In the genomic region with DNA sequence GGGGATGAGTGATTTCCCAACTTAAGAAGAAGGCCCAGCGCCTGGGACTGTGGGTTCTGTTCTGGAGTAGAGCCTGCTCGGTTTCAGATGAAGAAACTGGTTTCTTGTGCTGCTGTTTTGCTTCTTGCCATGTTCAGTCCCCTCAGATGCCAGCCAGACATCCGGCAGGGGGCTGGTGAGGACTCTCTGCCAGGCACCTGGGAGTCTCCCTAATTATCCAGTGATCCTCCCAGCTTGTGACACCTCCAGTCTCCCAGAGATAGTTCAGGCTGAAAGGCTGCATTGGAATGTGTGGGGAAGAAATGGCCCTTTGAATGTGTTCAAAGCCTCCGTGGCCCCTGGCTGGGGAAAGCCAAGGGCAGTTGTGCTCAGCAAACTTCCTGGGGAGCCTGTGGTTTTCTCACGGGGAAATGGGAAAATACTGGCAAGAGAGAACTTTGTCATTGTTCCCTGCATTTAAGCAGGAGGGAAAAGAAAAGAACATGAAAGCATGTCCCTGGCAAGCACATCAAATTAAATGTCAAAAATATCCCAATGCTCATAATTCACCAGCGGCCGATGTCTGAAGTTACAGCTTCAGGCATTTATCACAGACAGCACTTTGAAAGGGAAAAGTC, we compare ENCODE assay signal across 1 cellular context.
TF ChIP-seq lines count a peak whose summit lies in the region.

No MANE protein-coding gene starts in this region.

TF ChIP-seq in HepG2, 621 proteins besides CTCF, POLR2A, EP300 and RAD21 (continued from another document and continues in another):
- TF ChIP-seq ZIK1 (CRISPR knock-in tag; IDR thresholded peaks at IDR 0.05; ENCODE audit: borderline replicate concordance, low read depth) = no peak
- TF ChIP-seq NONO (IDR thresholded peaks at IDR 0.05) = no peak
- TF ChIP-seq NONO (CRISPR knock-in tag; conservative IDR thresholded peaks at IDR 0.05) = no peak
- TF ChIP-seq, protein P1, sequence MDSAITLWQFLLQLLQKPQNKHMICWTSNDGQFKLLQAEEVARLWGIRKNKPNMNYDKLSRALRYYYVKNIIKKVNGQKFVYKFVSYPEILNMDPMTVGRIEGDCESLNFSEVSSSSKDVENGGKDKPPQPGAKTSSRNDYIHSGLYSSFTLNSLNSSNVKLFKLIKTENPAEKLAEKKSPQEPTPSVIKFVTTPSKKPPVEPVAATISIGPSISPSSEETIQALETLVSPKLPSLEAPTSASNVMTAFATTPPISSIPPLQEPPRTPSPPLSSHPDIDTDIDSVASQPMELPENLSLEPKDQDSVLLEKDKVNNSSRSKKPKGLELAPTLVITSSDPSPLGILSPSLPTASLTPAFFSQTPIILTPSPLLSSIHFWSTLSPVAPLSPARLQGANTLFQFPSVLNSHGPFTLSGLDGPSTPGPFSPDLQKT (CRISPR knock-in tag; IDR thresholded peaks at IDR 0.05; ENCODE audit: borderline replicate concordance) = no peak
- peak; percentile 49; the same call in 1 of the 2 replicates for TF ChIP-seq RXRA (CRISPR knock-in tag; IDR thresholded peaks at IDR 0.05)
- TF ChIP-seq ATM (IDR thresholded peaks at IDR 0.05; ENCODE audit: borderline replicate concordance) = no peak
- TF ChIP-seq ZSCAN31 (CRISPR knock-in tag; IDR thresholded peaks at IDR 0.05; ENCODE audit: low read depth) = 0 out of 2 replicates have a peak, but pooled peaks have one; percentile 23
- TF ChIP-seq KAT8 (CRISPR knock-in tag; IDR thresholded peaks at IDR 0.05) = 0 out of 2 replicates have a peak, but pooled peaks have one; percentile 21
- no peak for TF ChIP-seq NFYC (CRISPR knock-in tag; IDR thresholded peaks at IDR 0.05)
- TF ChIP-seq CEBPG (CRISPR knock-in tag; IDR thresholded peaks at IDR 0.05) = peak; percentile 19; the same call in 1 of the 2 replicates
- TF ChIP-seq HOXD1 (CRISPR knock-in tag; IDR thresholded peaks at IDR 0.05) = 0 out of 2 replicates have a peak, but pooled peaks have one; percentile 27
- peak; percentile 56; the same call in 1 of the 2 replicates for TF ChIP-seq NFIC (IDR thresholded peaks at IDR 0.05; ENCODE audit: low read length)
- TF ChIP-seq, protein P2, sequence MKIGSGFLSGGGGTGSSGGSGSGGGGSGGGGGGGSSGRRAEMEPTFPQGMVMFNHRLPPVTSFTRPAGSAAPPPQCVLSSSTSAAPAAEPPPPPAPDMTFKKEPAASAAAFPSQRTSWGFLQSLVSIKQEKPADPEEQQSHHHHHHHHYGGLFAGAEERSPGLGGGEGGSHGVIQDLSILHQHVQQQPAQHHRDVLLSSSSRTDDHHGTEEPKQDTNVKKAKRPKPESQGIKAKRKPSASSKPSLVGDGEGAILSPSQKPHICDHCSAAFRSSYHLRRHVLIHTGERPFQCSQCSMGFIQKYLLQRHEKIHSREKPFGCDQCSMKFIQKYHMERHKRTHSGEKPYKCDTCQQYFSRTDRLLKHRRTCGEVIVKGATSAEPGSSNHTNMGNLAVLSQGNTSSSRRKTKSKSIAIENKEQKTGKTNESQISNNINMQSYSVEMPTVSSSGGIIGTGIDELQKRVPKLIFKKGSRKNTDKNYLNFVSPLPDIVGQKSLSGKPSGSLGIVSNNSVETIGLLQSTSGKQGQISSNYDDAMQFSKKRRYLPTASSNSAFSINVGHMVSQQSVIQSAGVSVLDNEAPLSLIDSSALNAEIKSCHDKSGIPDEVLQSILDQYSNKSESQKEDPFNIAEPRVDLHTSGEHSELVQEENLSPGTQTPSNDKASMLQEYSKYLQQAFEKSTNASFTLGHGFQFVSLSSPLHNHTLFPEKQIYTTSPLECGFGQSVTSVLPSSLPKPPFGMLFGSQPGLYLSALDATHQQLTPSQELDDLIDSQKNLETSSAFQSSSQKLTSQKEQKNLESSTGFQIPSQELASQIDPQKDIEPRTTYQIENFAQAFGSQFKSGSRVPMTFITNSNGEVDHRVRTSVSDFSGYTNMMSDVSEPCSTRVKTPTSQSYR (CRISPR knock-in tag; IDR thresholded peaks at IDR 0.05; ENCODE audit: borderline replicate concordance) = no peak
- no peak for TF ChIP-seq ZNF776 (CRISPR knock-in tag; IDR thresholded peaks at IDR 0.05)
- TF ChIP-seq, protein P3, sequence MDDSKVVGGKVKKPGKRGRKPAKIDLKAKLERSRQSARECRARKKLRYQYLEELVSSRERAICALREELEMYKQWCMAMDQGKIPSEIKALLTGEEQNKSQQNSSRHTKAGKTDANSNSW (CRISPR knock-in tag; IDR thresholded peaks at IDR 0.05; ENCODE audit: borderline replicate concordance) = no peak
- TF ChIP-seq, protein P4, sequence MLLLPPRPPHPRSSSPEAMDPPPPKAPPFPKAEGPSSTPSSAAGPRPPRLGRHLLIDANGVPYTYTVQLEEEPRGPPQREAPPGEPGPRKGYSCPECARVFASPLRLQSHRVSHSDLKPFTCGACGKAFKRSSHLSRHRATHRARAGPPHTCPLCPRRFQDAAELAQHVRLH (CRISPR knock-in tag; IDR thresholded peaks at IDR 0.05; ENCODE audit: borderline replicate concordance, low read depth) = no peak
- no peak for TF ChIP-seq ZNF546 (CRISPR knock-in tag; conservative IDR thresholded peaks at IDR 0.05)
- no peak for TF ChIP-seq HES4 (CRISPR knock-in tag; IDR thresholded peaks at IDR 0.05; ENCODE audit: borderline replicate concordance)
- TF ChIP-seq, protein P5, sequence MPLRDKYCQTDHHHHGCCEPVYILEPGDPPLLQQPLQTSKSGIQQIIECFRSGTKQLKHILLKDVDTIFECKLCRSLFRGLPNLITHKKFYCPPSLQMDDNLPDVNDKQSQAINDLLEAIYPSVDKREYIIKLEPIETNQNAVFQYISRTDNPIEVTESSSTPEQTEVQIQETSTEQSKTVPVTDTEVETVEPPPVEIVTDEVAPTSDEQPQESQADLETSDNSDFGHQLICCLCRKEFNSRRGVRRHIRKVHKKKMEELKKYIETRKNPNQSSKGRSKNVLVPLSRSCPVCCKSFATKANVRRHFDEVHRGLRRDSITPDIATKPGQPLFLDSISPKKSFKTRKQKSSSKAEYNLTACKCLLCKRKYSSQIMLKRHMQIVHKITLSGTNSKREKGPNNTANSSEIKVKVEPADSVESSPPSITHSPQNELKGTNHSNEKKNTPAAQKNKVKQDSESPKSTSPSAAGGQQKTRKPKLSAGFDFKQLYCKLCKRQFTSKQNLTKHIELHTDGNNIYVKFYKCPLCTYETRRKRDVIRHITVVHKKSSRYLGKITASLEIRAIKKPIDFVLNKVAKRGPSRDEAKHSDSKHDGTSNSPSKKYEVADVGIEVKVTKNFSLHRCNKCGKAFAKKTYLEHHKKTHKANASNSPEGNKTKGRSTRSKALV (CRISPR knock-in tag; IDR thresholded peaks at IDR 0.05) = no peak
- TF ChIP-seq PPARG (CRISPR knock-in tag; conservative IDR thresholded peaks at IDR 0.05) = 0 out of 2 replicates have a peak, but pooled peaks have one; percentile 51
- no peak for TF ChIP-seq ZNF282 (IDR thresholded peaks at IDR 0.05; ENCODE audit: partially characterized antibody)
- TF ChIP-seq, protein P6, sequence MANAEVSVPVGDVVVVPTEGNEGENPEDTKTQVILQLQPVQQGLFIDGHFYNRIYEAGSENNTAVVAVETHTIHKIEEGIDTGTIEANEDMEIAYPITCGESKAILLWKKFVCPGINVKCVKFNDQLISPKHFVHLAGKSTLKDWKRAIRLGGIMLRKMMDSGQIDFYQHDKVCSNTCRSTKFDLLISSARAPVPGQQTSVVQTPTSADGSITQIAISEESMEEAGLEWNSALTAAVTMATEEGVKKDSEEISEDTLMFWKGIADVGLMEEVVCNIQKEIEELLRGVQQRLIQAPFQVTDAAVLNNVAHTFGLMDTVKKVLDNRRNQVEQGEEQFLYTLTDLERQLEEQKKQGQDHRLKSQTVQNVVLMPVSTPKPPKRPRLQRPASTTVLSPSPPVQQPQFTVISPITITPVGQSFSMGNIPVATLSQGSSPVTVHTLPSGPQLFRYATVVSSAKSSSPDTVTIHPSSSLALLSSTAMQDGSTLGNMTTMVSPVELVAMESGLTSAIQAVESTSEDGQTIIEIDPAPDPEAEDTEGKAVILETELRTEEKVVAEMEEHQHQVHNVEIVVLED (CRISPR knock-in tag; IDR thresholded peaks at IDR 0.05; ENCODE audit: borderline replicate concordance) = no peak
- TF ChIP-seq HMG20A (CRISPR knock-in tag; IDR thresholded peaks at IDR 0.05; ENCODE audit: borderline replicate concordance) = peak; percentile 43; the same call in 1 of the 2 replicates
- no peak for TF ChIP-seq ATF7 (IDR thresholded peaks at IDR 0.05)
- no peak for TF ChIP-seq ATF7 (CRISPR knock-in tag; IDR thresholded peaks at IDR 0.05)
- peak; percentile 48; the same call in 1 of the 2 replicates for TF ChIP-seq BCL6 (CRISPR knock-in tag; IDR thresholded peaks at IDR 0.05)
- TF ChIP-seq, protein P7, sequence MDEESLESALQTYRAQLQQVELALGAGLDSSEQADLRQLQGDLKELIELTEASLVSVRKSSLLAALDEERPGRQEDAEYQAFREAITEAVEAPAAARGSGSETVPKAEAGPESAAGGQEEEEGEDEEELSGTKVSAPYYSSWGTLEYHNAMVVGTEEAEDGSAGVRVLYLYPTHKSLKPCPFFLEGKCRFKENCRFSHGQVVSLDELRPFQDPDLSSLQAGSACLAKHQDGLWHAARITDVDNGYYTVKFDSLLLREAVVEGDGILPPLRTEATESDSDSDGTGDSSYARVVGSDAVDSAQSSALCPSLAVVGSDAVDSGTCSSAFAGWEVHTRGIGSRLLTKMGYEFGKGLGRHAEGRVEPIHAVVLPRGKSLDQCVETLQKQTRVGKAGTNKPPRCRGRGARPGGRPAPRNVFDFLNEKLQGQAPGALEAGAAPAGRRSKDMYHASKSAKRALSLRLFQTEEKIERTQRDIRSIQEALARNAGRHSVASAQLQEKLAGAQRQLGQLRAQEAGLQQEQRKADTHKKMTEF (CRISPR knock-in tag; IDR thresholded peaks at IDR 0.05) = no peak
- TF ChIP-seq SMYD3 (CRISPR knock-in tag; IDR thresholded peaks at IDR 0.05) = no peak
- no peak for TF ChIP-seq RFX5 (IDR thresholded peaks at IDR 0.05; ENCODE audit: low read depth, low read length)
- TF ChIP-seq, protein P8, sequence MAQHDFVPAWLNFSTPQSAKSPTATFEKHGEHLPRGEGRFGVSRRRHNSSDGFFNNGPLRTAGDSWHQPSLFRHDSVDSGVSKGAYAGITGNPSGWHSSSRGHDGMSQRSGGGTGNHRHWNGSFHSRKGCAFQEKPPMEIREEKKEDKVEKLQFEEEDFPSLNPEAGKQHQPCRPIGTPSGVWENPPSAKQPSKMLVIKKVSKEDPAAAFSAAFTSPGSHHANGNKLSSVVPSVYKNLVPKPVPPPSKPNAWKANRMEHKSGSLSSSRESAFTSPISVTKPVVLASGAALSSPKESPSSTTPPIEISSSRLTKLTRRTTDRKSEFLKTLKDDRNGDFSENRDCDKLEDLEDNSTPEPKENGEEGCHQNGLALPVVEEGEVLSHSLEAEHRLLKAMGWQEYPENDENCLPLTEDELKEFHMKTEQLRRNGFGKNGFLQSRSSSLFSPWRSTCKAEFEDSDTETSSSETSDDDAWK (CRISPR knock-in tag; IDR thresholded peaks at IDR 0.05) = no peak
- peak; percentile 41; the same call in 1 of the 2 replicates for TF ChIP-seq SAP130 (CRISPR knock-in tag; IDR thresholded peaks at IDR 0.05; ENCODE audit: low read depth)
- no peak for TF ChIP-seq ZEB1 (IDR thresholded peaks at IDR 0.05; ENCODE audit: insufficient replicate concordance, low read depth)
- peak; percentile 25; the same call in 1 of the 2 replicates for TF ChIP-seq ISL2 (CRISPR knock-in tag; IDR thresholded peaks at IDR 0.05)
- TF ChIP-seq GFI1 (CRISPR knock-in tag; IDR thresholded peaks at IDR 0.05; ENCODE audit: borderline replicate concordance) = 0 out of 2 replicates have a peak, but pooled peaks have one; percentile 33
- TF ChIP-seq, protein P9, sequence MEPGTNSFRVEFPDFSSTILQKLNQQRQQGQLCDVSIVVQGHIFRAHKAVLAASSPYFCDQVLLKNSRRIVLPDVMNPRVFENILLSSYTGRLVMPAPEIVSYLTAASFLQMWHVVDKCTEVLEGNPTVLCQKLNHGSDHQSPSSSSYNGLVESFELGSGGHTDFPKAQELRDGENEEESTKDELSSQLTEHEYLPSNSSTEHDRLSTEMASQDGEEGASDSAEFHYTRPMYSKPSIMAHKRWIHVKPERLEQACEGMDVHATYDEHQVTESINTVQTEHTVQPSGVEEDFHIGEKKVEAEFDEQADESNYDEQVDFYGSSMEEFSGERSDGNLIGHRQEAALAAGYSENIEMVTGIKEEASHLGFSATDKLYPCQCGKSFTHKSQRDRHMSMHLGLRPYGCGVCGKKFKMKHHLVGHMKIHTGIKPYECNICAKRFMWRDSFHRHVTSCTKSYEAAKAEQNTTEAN (CRISPR knock-in tag; conservative IDR thresholded peaks at IDR 0.05) = no peak
- no peak for TF ChIP-seq SRF (IDR thresholded peaks at IDR 0.05; ENCODE audit: low read depth, low read length)
- TF ChIP-seq ZNF883 (CRISPR knock-in tag; IDR thresholded peaks at IDR 0.05; ENCODE audit: not compliant biosample characterization) = no peak
- TF ChIP-seq HOXA3 (CRISPR knock-in tag; IDR thresholded peaks at IDR 0.05) = peak; percentile 21; the same call in 1 of the 2 replicates
- TF ChIP-seq HDAC2 (CRISPR knock-in tag; IDR thresholded peaks at IDR 0.05) = peak; percentile 66
- TF ChIP-seq ZNF614 (CRISPR knock-in tag; IDR thresholded peaks at IDR 0.05; ENCODE audit: borderline replicate concordance) = peak; percentile 40; the same call in 1 of the 2 replicates
- TF ChIP-seq SOX13 (IDR thresholded peaks at IDR 0.05) = no peak
- TF ChIP-seq SOX13 (CRISPR knock-in tag; conservative IDR thresholded peaks at IDR 0.05 in 1 of 2, IDR thresholded peaks at IDR 0.05 in 1 of 2) = peak in 1 of 2 experiments; percentile 63; a peak in 1 of 4 replicates
- peak; percentile 31; the same call in 1 of the 2 replicates for TF ChIP-seq FOXA3 (CRISPR knock-in tag; IDR thresholded peaks at IDR 0.05)
- peak; percentile 69 for TF ChIP-seq TEAD3 (CRISPR knock-in tag; optimal IDR thresholded peaks at IDR 0.05; ENCODE audit: borderline replicate concordance)
- 0 out of 2 replicates have a peak, but pooled peaks have one; percentile 36 for TF ChIP-seq SPEN (CRISPR knock-in tag; IDR thresholded peaks at IDR 0.05; ENCODE audit: low read depth)
- TF ChIP-seq ESRRA (CRISPR knock-in tag; IDR thresholded peaks at IDR 0.05; ENCODE audit: low read depth) = no peak
- no peak for TF ChIP-seq SMC3 (IDR thresholded peaks at IDR 0.05; ENCODE audit: low read length)
- TF ChIP-seq, protein P10, sequence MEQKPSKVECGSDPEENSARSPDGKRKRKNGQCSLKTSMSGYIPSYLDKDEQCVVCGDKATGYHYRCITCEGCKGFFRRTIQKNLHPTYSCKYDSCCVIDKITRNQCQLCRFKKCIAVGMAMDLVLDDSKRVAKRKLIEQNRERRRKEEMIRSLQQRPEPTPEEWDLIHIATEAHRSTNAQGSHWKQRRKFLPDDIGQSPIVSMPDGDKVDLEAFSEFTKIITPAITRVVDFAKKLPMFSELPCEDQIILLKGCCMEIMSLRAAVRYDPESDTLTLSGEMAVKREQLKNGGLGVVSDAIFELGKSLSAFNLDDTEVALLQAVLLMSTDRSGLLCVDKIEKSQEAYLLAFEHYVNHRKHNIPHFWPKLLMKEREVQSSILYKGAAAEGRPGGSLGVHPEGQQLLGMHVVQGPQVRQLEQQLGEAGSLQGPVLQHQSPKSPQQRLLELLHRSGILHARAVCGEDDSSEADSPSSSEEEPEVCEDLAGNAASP (CRISPR knock-in tag; IDR thresholded peaks at IDR 0.05; ENCODE audit: borderline replicate concordance) = peak; percentile 62; the same call in 1 of the 2 replicates
- TF ChIP-seq ZNF891 (CRISPR knock-in tag; IDR thresholded peaks at IDR 0.05) = 0 out of 2 replicates have a peak, but pooled peaks have one; percentile 24
- no peak for TF ChIP-seq RAD51 (IDR thresholded peaks at IDR 0.05; ENCODE audit: borderline replicate concordance)
- no peak for TF ChIP-seq HHEX (CRISPR knock-in tag; IDR thresholded peaks at IDR 0.05)
- no peak for TF ChIP-seq KAT7 (CRISPR knock-in tag; IDR thresholded peaks at IDR 0.05; ENCODE audit: borderline replicate concordance)
